In genomic region chr6:26196846-26197683, GRCh38 we compare ENCODE assay signal across 8 cellular contexts.
DNase-seq lines count a peak whose midpoint lies in the region; ATAC-seq lines count a peak whose summit lies in the region.

No MANE protein-coding gene starts in this region.

- peaks cover 20% of the 10 kb centered on the region for H3K4me1 ChIP-seq in mucosa of stomach (ENCODE audit: control insufficient read depth, insufficient read depth, low read length)

- peak; percentile 78 for DNase-seq in COLO668 (lab: John Stamatoyannopoulos, UW; ENCODE audit: unreplicated experiment)
- peak; percentile 78 for DNase-seq in HPDE6-E6E7 (ENCODE audit: extremely low spot score)
- peak; percentile 80 for DNase-seq in NOMO-1 treated with dmso at 0.1 percent for 144 hours (lab: John Stamatoyannopoulos, UW; ENCODE audit: unreplicated experiment)
- peak; percentile 78 for DNase-seq in activated T-cell treated with anti-CD3 and anti-CD28 coated beads, Interleukin-2, amount 50 U/mL, for 1 hour
- DNase-seq in stromal cell of bone marrow (ENCODE audit: low read depth): peak; percentile 87

- peak overlapping the region; percentile 91 for H3K9ac ChIP-seq in mucosa of stomach (ENCODE audit: low read length)

- H3K36me3 ChIP-seq in mucosa of stomach (ENCODE audit: control insufficient read depth, insufficient read depth, low read length): no peaks in the 10 kb centered on the region

- H3K9me3 ChIP-seq in mucosa of stomach (ENCODE audit: control insufficient read depth, low read length): no peaks in the 10 kb centered on the region

- peaks cover 16% of the 10 kb centered on the region for H3K27me3 ChIP-seq in mucosa of stomach (ENCODE audit: control insufficient read depth, insufficient read depth, low read length)

- ATAC-seq in GM19438 (IDR thresholded peaks at IDR 0.05; ENCODE audit: low read depth, unreplicated experiment): peak; percentile 32
- peak; percentile 66 for ATAC-seq in esophagus mucosa

- H3K4me3 ChIP-seq in mucosa of stomach (ENCODE audit: low read length): peak overlapping the region; percentile 51

Comparison
In these comparisons a context has a peak if more than half of its experiments do, and no peak if none do; other contexts are left out.
1. Peak in every context shown above with its lines: DNase-seq, ATAC-seq and H3K4me3 ChIP-seq.